10 cellular contexts compared by ENCODE assay signal in genomic region chr7:99410635-99411034, GRCh38. TPM values are rescaled to one million over a fixed set of nuclear protein-coding genes. Genes with fewer than 3 reads are reported as not detected.
DNase-seq lines count a peak whose midpoint lies in the region; ATAC-seq and TF ChIP-seq lines count a peak whose summit lies in the region.
"Had no signal": no experiment of that assay in that cellular context is flagged by ENCODE, and none has a peak within 500 bp of the region (broad histone marks: within the 10 kb centered on the region; RNA-seq: fewer than 3 reads in every experiment).

No MANE protein-coding gene starts in this region.

- H3K4me3 Mint-ChIP-seq in MCF 10A (ENCODE audit: unreplicated experiment) (peak overlapping the region; percentile 97), glutamatergic neuron (ENCODE audit: unreplicated experiment) (peak overlapping the region; percentile 77), type B pancreatic cell (peak overlapping the region; percentile 98)

- CTCF ChIA-PET in MCF 10A (lab: Yijun Ruan, JAX): interaction anchor here (0.6 to 0.7 kb wide), 3 partner anchors 35 to 497 kb away, joined by 3 to 4 read pairs (median 3); no protein-coding TSS in a partner anchor

- H3K4me3 ChIP-seq in breast epithelium (no peak overlapping the region), ascending aorta (no peak overlapping the region)

- H3K4me1 ChIP-seq in breast epithelium (peaks cover 3 to 16% of the 10 kb centered on the region in 2 donors), ascending aorta (peaks cover 13 to 16% of the 10 kb centered on the region in 2 donors)

- H3K27me3 ChIP-seq in breast epithelium (no peaks in the 10 kb centered on the region), ascending aorta (no peaks in the 10 kb centered on the region)
- H3K27me3 ChIP-seq: esophagus squamous epithelium had no signal

- H3K9me3 ChIP-seq in breast epithelium: no peaks in the 10 kb centered on the region
- no peaks in the 10 kb centered on the region for H3K9me3 ChIP-seq in ascending aorta
- H3K9me3 ChIP-seq: esophagus squamous epithelium had no signal

- TF ChIP-seq POLR2A in breast epithelium (IDR thresholded peaks at IDR 0.05): no peak

- no peaks in the 10 kb centered on the region for H3K36me3 ChIP-seq in breast epithelium
- H3K36me3 ChIP-seq in ascending aorta: peaks cover 44 to 56% of the 10 kb centered on the region in 2 donors

- POLR2A ChIA-PET in MCF 10A (lab: Yijun Ruan, JAX): interaction anchor here (0.6 to 3.9 kb wide), 6 partner anchors 8 to 55 kb away, joined by 3 to 19 read pairs (median 4); partner anchors contain the start of gene ATP5MF

- no peaks in the 10 kb centered on the region for H3K27me3 Mint-ChIP-seq in MCF 10A (ENCODE audit: insufficient read depth, unreplicated experiment)
- H3K27me3 Mint-ChIP-seq in glutamatergic neuron (ENCODE audit: unreplicated experiment): peaks cover 7% of the 10 kb centered on the region
- H3K27me3 Mint-ChIP-seq in type B pancreatic cell: no peaks in the 10 kb centered on the region

- DNase-seq in MCF 10A (ENCODE audit: unreplicated experiment) (no peak), breast epithelium (ENCODE audit: low spot score in 2 of 2) (no peak), glutamatergic neuron (no peak), type B pancreatic cell (ENCODE audit: extremely low spot score, unreplicated experiment) (no peak), ascending aorta (ENCODE audit: low spot score in 2 of 2) (no peak), Right ventricle myocardium inferior (ENCODE audit: missing footprints) (no peak), NCI-H1092 (lab: John Stamatoyannopoulos, UW) (no peak)
- DNase-seq: esophagus squamous epithelium, NCI-H187 had no signal

- H3K9me3 Mint-ChIP-seq in MCF 10A (ENCODE audit: unreplicated experiment) (no peaks in the 10 kb centered on the region), glutamatergic neuron (ENCODE audit: unreplicated experiment) (peaks cover 9% of the 10 kb centered on the region), type B pancreatic cell (no peaks in the 10 kb centered on the region)

- H3K4me1 Mint-ChIP-seq in MCF 10A (ENCODE audit: insufficient read depth, unreplicated experiment) (peaks cover 27% of the 10 kb centered on the region), glutamatergic neuron (ENCODE audit: low read depth, unreplicated experiment) (peaks cover 11% of the 10 kb centered on the region), type B pancreatic cell (ENCODE audit: unreplicated experiment) (peaks cover 15% of the 10 kb centered on the region)

- ATAC-seq in Right ventricle myocardium inferior: no peak

- H3K27ac ChIP-seq in breast epithelium (no peak overlapping the region), VCaP (peak overlapping the region; percentile 100), ascending aorta (no peak overlapping the region)

- H3K36me3 Mint-ChIP-seq in MCF 10A (ENCODE audit: insufficient read depth, unreplicated experiment) (peaks cover 71% of the 10 kb centered on the region), glutamatergic neuron (ENCODE audit: unreplicated experiment) (peaks cover 12% of the 10 kb centered on the region), type B pancreatic cell (peaks cover 24% of the 10 kb centered on the region)

- intact Hi-C loops in MCF 10A (cut with micrococcal nuclease) (no loop called here), breast epithelium (cut with DNase I; ENCODE audit: low total_unique reads) (no loop called here), ascending aorta (cut with DNase I) (loop anchor here (1.0 kb wide), 1 partner anchor 376 kb away; no protein-coding TSS in a partner anchor), Right ventricle myocardium inferior (cut with DNase I) (no loop called here)

- H3K27ac Mint-ChIP-seq in MCF 10A (ENCODE audit: low read depth, unreplicated experiment) (no peak overlapping the region), glutamatergic neuron (ENCODE audit: unreplicated experiment) (no peak overlapping the region), type B pancreatic cell (peak overlapping the region; percentile 98)

- TF ChIP-seq CTCF in MCF 10A (IDR thresholded peaks at IDR 0.05; ENCODE audit: unreplicated experiment) (no peak), breast epithelium (IDR thresholded peaks at IDR 0.05) (no peak), VCaP (conservative IDR thresholded peaks at IDR 0.05) (no peak), glutamatergic neuron (IDR thresholded peaks at IDR 0.05; ENCODE audit: partially characterized antibody, unreplicated experiment) (no peak), type B pancreatic cell (conservative IDR thresholded peaks at IDR 0.05) (no peak), ascending aorta (IDR thresholded peaks at IDR 0.05) (no peak)

- no TSS peak for BruUV-seq in MCF 10A (replicated peaks; lab: Mats Ljungman, UMichigan)

RNA-seq across cellular contexts. Expression of gene BUD31, which starts 1.9 kb away (rescaled TPM):
- 224 and 262 TPM in 2 replicates for total RNA-seq in MCF 10A (2022)
- total RNA-seq in breast epithelium: 10 to 100 TPM; 53.9 to 69.8 (median 65.4) TPM
- total RNA-seq in glutamatergic neuron (ENCODE audit: unreplicated experiment): 73.9 TPM
- total RNA-seq in type B pancreatic cell (ENCODE audit: low replicate concordance): 102 and 166 TPM in 2 replicates
- 41.3 TPM for total RNA-seq in ascending aorta
- total RNA-seq in Right ventricle myocardium inferior: 38.1 TPM

RNA-seq across cellular contexts. Expression of gene PDAP1, which starts 2.2 kb away (rescaled TPM):
- total RNA-seq in MCF 10A (2022): 155 and 200 TPM in 2 replicates
- total RNA-seq in breast epithelium: 10 to 100 TPM; 39.4 to 86.4 (median 51.5) TPM
- 134 TPM for total RNA-seq in glutamatergic neuron (ENCODE audit: unreplicated experiment)
- 112 and 115 TPM in 2 replicates for total RNA-seq in type B pancreatic cell (ENCODE audit: low replicate concordance)
- 104 TPM for total RNA-seq in ascending aorta
- total RNA-seq in Right ventricle myocardium inferior: 107 TPM

RNA-seq across cellular contexts. Expression of gene PTCD1, which starts 28.0 kb away (rescaled TPM):
- 4.9 and 8.6 TPM in 2 replicates for total RNA-seq in MCF 10A (2022)
- total RNA-seq in breast epithelium: 1 to 10 TPM; 4.5 to 8.3 (median 4.9) TPM
- 5.5 TPM for total RNA-seq in glutamatergic neuron (ENCODE audit: unreplicated experiment)
- total RNA-seq in type B pancreatic cell (ENCODE audit: low replicate concordance): 7.9 and 11.3 TPM in 2 replicates
- 2.6 TPM for total RNA-seq in ascending aorta
- total RNA-seq in Right ventricle myocardium inferior: 3.6 TPM

RNA-seq across cellular contexts. Expression of gene CPSF4, which starts 28.1 kb away (rescaled TPM):
- total RNA-seq in MCF 10A (2022) (49.5 and 62.6 TPM in 2 replicates), breast epithelium (10 to 100 TPM; 32.8 to 40.6 (median 32.9) TPM), glutamatergic neuron (ENCODE audit: unreplicated experiment) (106 TPM), type B pancreatic cell (ENCODE audit: low replicate concordance) (48.4 and 64.1 TPM in 2 replicates), ascending aorta (38.0 TPM), Right ventricle myocardium inferior (18.9 TPM)

RNA-seq across cellular contexts. Expression of gene ARPC1B, which starts 36.1 kb away (rescaled TPM):
- total RNA-seq in MCF 10A (2022): 174 and 192 TPM in 2 replicates
- total RNA-seq in breast epithelium: 100 to 1,000 TPM; 108 to 176 (median 169) TPM
- total RNA-seq in glutamatergic neuron (ENCODE audit: unreplicated experiment): 9.5 TPM
- 55.0 and 125 TPM in 2 replicates for total RNA-seq in type B pancreatic cell (ENCODE audit: low replicate concordance)
- 360 TPM for total RNA-seq in ascending aorta
- total RNA-seq in Right ventricle myocardium inferior: 51.1 TPM
